In the genomic region with DNA sequence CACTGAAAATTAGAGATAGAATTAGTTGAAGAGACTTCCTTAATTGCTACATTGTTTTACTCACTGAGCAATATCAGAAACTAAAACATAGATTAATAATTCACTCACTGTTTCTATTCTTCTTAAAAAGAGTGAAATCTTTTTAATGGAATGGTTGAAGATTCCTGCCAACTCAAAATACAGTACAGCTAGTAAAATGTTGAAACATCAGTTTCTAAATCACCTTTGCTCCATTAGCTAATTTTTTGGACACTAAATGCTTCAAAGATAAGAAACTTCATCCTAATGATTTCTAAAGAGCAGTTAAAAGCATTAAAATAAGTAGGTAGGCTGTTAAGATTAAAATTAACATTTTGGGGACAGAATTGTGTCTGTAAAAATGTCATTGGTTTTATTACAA, we compare ENCODE assay signal across 27 cellular contexts.
"Had no signal": no experiment of that assay in that cellular context is flagged by ENCODE, and none has a peak within 500 bp of the region (broad histone marks: within the 10 kb centered on the region; RNA-seq: fewer than 3 reads in every experiment).

No MANE protein-coding gene starts in this region.

- ATAC-seq: left cardiac atrium; left lung; mucosa of descending colon; naive thymus-derived CD4-positive, alpha-beta T cell; natural killer cell treated with Interleukin-12 subunit alpha and Interleukin-12 subunit beta and Interleukin-15 and Interleukin-18, amount 100 ng/mL, for 72 hours; sciatic nerve; stimulated activated naive B cell treated with anti-CD40 and anti-IgM and Interleukin-4, amounts not matched to agents 10 μg/mL and 1 μg/mL and 100 μg/mL, for 72 hours; stimulated activated naive CD8-positive, alpha-beta T cell treated with anti-CD3 and anti-CD28 coated beads, Interleukin-15, Interleukin-2, amounts not matched to agents 100 U/mL and 50 U/mL, for 24 hours; upper lobe of right lung had no signal

- H3K27ac Mint-ChIP-seq: naive thymus-derived CD4-positive, alpha-beta T cell; natural killer cell treated with Interleukin-12 subunit alpha and Interleukin-12 subunit beta and Interleukin-15 and Interleukin-18, amount 100 ng/mL, for 72 hours; progenitor cell of endocrine pancreas; stimulated activated naive B cell treated with anti-CD40 and anti-IgM and Interleukin-4, amounts not matched to agents 10 μg/mL and 1 μg/mL and 100 μg/mL, for 72 hours had no signal

- H3K9me3 ChIP-seq: ovary, right atrium auricular region, stomach, suprapubic skin, thoracic aorta, tibial artery, upper lobe of right lung had no signal

- H3K4me3 Mint-ChIP-seq: naive thymus-derived CD4-positive, alpha-beta T cell; natural killer cell treated with Interleukin-12 subunit alpha and Interleukin-12 subunit beta and Interleukin-15 and Interleukin-18, amount 100 ng/mL, for 72 hours; stimulated activated naive B cell treated with anti-CD40 and anti-IgM and Interleukin-4, amounts not matched to agents 10 μg/mL and 1 μg/mL and 100 μg/mL, for 72 hours had no signal

- H3K27me3 Mint-ChIP-seq: naive thymus-derived CD4-positive, alpha-beta T cell; natural killer cell treated with Interleukin-12 subunit alpha and Interleukin-12 subunit beta and Interleukin-15 and Interleukin-18, amount 100 ng/mL, for 72 hours; progenitor cell of endocrine pancreas; stimulated activated naive B cell treated with anti-CD40 and anti-IgM and Interleukin-4, amounts not matched to agents 10 μg/mL and 1 μg/mL and 100 μg/mL, for 72 hours had no signal

- H3K36me3 ChIP-seq: ovary had no signal

- H3K4me1 Mint-ChIP-seq: naive thymus-derived CD4-positive, alpha-beta T cell; stimulated activated naive B cell treated with anti-CD40 and anti-IgM and Interleukin-4, amounts not matched to agents 10 μg/mL and 1 μg/mL and 100 μg/mL, for 72 hours had no signal

- H3K4me1 ChIP-seq: left lung, right atrium auricular region, stomach, suprapubic skin, tibial artery, upper lobe of right lung had no signal

- H3K27ac ChIP-seq: left lung, ovary, right atrium auricular region, skin epidermis, stomach, suprapubic skin, thoracic aorta, tibial artery, upper lobe of right lung had no signal

- H3K27me3 ChIP-seq: left lung, ovary, right atrium auricular region, stomach, suprapubic skin, tibial artery, upper lobe of right lung had no signal

- H3K9me3 Mint-ChIP-seq: natural killer cell treated with Interleukin-12 subunit alpha and Interleukin-12 subunit beta and Interleukin-15 and Interleukin-18, amount 100 ng/mL, for 72 hours; stimulated activated naive B cell treated with anti-CD40 and anti-IgM and Interleukin-4, amounts not matched to agents 10 μg/mL and 1 μg/mL and 100 μg/mL, for 72 hours had no signal

- H3K4me3 ChIP-seq: left lung, lung, mucosa of descending colon, ovary, right atrium auricular region, skin epidermis, stomach, suprapubic skin, thoracic aorta, tibial artery, upper lobe of right lung had no signal

- DNase-seq: hippocampal formation; kidney glomerular epithelial cell; left cardiac atrium; left lung; mesendoderm; midbrain; mucosa of descending colon; naive thymus-derived CD4-positive, alpha-beta T cell; ovary; stimulated activated CD4-positive, alpha-beta T cell treated with anti-CD3 and anti-CD28 coated beads, Interleukin-12 subunit alpha, Interleukin-12 subunit beta, amount 100 ng/mL, for 4 hours; stimulated activated CD4-positive, alpha-beta T cell treated with anti-CD3 and anti-CD28 coated beads, Interleukin-15, amount 100 ng/mL, for 24 hours; stimulated activated CD4-positive, alpha-beta T cell treated with anti-CD3 and anti-CD28 coated beads, Interleukin-2, amount 100 ng/mL, for 24 hours; stimulated activated CD4-positive, alpha-beta T cell treated with anti-CD3 and anti-CD28 coated beads, Interleukin-4, amount 100 ng/mL, for 1 hour; stimulated activated naive B cell treated with anti-CD40 and anti-IgM and Interleukin-4, amounts not matched to agents 10 μg/mL and 1 μg/mL and 100 μg/mL, for 72 hours; stimulated activated naive CD8-positive, alpha-beta T cell treated with anti-CD3 and anti-CD28 coated beads, Interleukin-15, Interleukin-2, amounts not matched to agents 100 U/mL and 50 U/mL, for 24 hours; stomach; tibial artery; trophoblast cell; upper lobe of right lung had no signal
